19 cellular contexts compared by ENCODE assay signal in the genomic region with DNA sequence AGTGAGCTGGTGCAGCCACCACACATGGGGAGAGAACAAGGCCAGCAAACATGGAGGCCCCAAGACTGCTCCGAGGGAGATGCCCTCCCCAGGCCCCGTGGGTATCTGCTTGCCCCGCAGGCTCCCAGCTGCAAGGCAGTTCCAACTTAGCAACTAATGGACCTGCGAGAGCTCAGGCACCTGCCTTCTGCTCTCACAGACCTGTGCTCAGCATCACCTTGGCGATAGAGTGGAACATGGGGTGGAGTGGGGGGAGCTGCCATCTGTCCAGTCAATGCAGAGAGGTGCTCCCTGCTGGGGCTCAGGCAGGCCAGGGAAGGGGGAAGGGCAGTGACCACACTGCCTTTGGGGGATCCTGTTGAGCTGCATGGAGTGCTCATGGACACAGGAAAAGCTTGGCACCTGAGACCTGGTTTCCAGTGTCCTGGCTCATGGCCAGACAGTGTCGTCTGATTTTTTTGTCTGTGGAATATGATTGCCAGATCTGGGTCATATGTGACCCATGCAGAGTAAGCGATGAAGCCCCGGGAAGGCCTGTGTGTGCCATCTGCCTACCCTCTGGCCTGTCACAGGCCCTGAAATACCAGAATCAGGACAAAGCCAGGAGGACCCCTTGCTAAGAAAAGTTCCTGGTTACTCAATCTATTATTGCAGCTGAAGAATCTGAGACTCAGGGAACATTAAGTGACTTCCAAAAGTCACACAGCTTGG. TPM values are rescaled to one million over a fixed set of nuclear protein-coding genes. Genes with fewer than 3 reads are reported as not detected.
A peak's percentile ranks its signal among the peaks of the same experiment; 100 is the strongest.
DNase-seq lines count a peak whose midpoint lies in the region; ATAC-seq and TF ChIP-seq lines count a peak whose summit lies in the region.
"Had no signal": no experiment of that assay in that cellular context is flagged by ENCODE, and none has a peak within 500 bp of the region (broad histone marks: within the 10 kb centered on the region; RNA-seq: fewer than 3 reads in every experiment).

No MANE protein-coding gene starts in this region.

- peaks cover 8% of the 10 kb centered on the region for H3K4me1 ChIP-seq in Caco-2
- H3K4me1 ChIP-seq: A549, uterus had no signal

- H3K4me3 Mint-ChIP-seq in stimulated activated effector memory CD8-positive, alpha-beta T cell treated with anti-CD3 and anti-CD28 coated beads, Interleukin-12 subunit alpha, Interleukin-12 subunit beta, amount 100 ng/mL, for 72 hours, result no peak overlapping the region
- H3K4me3 Mint-ChIP-seq in Caco-2 (ENCODE audit: unreplicated experiment), result no peak overlapping the region
- H3K4me3 Mint-ChIP-seq: activated CD4-positive, alpha-beta T cell treated with anti-CD3 and anti-CD28 coated beads for 36 hours; CD14-positive monocyte had no signal

- no peaks in the 10 kb centered on the region for H3K9me3 Mint-ChIP-seq in stimulated activated effector memory CD8-positive, alpha-beta T cell treated with anti-CD3 and anti-CD28 coated beads, Interleukin-12 subunit alpha, Interleukin-12 subunit beta, amount 100 ng/mL, for 72 hours
- no peaks in the 10 kb centered on the region for H3K9me3 Mint-ChIP-seq in Caco-2 (ENCODE audit: unreplicated experiment)
- H3K9me3 Mint-ChIP-seq: CD14-positive monocyte had no signal

- no peaks in the 10 kb centered on the region for H3K36me3 Mint-ChIP-seq in stimulated activated effector memory CD8-positive, alpha-beta T cell treated with anti-CD3 and anti-CD28 coated beads, Interleukin-12 subunit alpha, Interleukin-12 subunit beta, amount 100 ng/mL, for 72 hours
- no peaks in the 10 kb centered on the region for H3K36me3 Mint-ChIP-seq in Caco-2 (ENCODE audit: insufficient read depth, unreplicated experiment)
- H3K36me3 Mint-ChIP-seq: CD14-positive monocyte had no signal

- CTCF ChIA-PET in Caco-2 (lab: Charles Lee), result no interaction called here

- H3K27me3 Mint-ChIP-seq in Caco-2 (ENCODE audit: insufficient read depth, unreplicated experiment), result no peaks in the 10 kb centered on the region

- intact Hi-C loops in Caco-2 (cut with micrococcal nuclease; ENCODE audit: unreplicated experiment), result no loop called here

- H3K9me3 ChIP-seq in Caco-2, result no peaks in the 10 kb centered on the region
- H3K9me3 ChIP-seq: A549, uterus had no signal

- no peak for TF ChIP-seq CTCF in Caco-2 (IDR thresholded peaks at IDR 0.05; ENCODE audit: insufficient read depth in 1 of 2, low read depth in 1 of 2, low read length in 1 of 2, severe bottlenecking in 1 of 2, unreplicated experiment in 1 of 2)

- no peaks in the 10 kb centered on the region for H3K36me3 ChIP-seq in Caco-2 (ENCODE audit: control insufficient read depth, insufficient read depth, low read length)
- H3K36me3 ChIP-seq: uterus had no signal

- no TSS peak for BruUV-seq in Caco-2 (replicated peaks; lab: Mats Ljungman, UMichigan)

- no peaks in the 10 kb centered on the region for H3K27me3 ChIP-seq in Caco-2 (replicated peaks; ENCODE audit: control insufficient read depth, insufficient read depth, low read length)
- H3K27me3 ChIP-seq: uterus had no signal

- H3K4me1 Mint-ChIP-seq in stimulated activated effector memory CD8-positive, alpha-beta T cell treated with anti-CD3 and anti-CD28 coated beads, Interleukin-12 subunit alpha, Interleukin-12 subunit beta, amount 100 ng/mL, for 72 hours, result peaks cover 5% of the 10 kb centered on the region
- H3K4me1 Mint-ChIP-seq in Caco-2 (ENCODE audit: low read depth, unreplicated experiment), result peaks cover 16% of the 10 kb centered on the region
- H3K4me1 Mint-ChIP-seq: activated CD4-positive, alpha-beta T cell treated with anti-CD3 and anti-CD28 coated beads for 36 hours had no signal

- ATAC-seq in HG02970 (IDR thresholded peaks at IDR 0.05; ENCODE audit: low FRiP score, unreplicated experiment), result no peak
- ATAC-seq in stimulated activated effector memory CD8-positive, alpha-beta T cell treated with anti-CD3 and anti-CD28 coated beads, Interleukin-12 subunit alpha, Interleukin-12 subunit beta, amount 100 ng/mL, for 72 hours, result no peak
- ATAC-seq: A549; activated CD4-positive, alpha-beta T cell treated with anti-CD3 and anti-CD28 coated beads for 36 hours; PC-3 had no signal

- DNase-seq in NCI-H1694 (lab: John Stamatoyannopoulos, UW) (peak; percentile 12), NCI-H1694 treated with DMSO at 0.1 percent for 48 hours (lab: John Stamatoyannopoulos, UW) (no peak), COR-L47 (lab: John Stamatoyannopoulos, UW) (peak; percentile 31), NCI-H2171 treated with DMSO at 0.1 percent for 48 hours (lab: John Stamatoyannopoulos, UW) (peak; percentile 79), iPS-NIHi7 (ENCODE audit: extremely low spot score) (peak; percentile 4), Caco-2 (no peak)
- no peak for DNase-seq in stimulated activated effector memory CD8-positive, alpha-beta T cell treated with anti-CD3 and anti-CD28 coated beads, Interleukin-12 subunit alpha, Interleukin-12 subunit beta, amount 100 ng/mL, for 72 hours (ENCODE audit: low spot score in 2 of 2)
- DNase-seq: activated CD4-positive, alpha-beta T cell treated with anti-CD3 and anti-CD28 coated beads for 36 hours; activated naive CD4-positive, alpha-beta T cell treated with anti-CD3 and anti-CD28 coated beads, Interleukin-2, amount 50 U/mL, for 16 hours; EL; hippocampal formation; NCI-H446 treated with DMSO at 0.1 percent for 48 hours; occipital lobe; PC-3; uterus had no signal

- POLR2A ChIA-PET in Caco-2 (lab: Charles Lee), result no interaction called here

- H3K27ac Mint-ChIP-seq in stimulated activated effector memory CD8-positive, alpha-beta T cell treated with anti-CD3 and anti-CD28 coated beads, Interleukin-12 subunit alpha, Interleukin-12 subunit beta, amount 100 ng/mL, for 72 hours, result no peak overlapping the region
- H3K27ac Mint-ChIP-seq in Caco-2 (ENCODE audit: unreplicated experiment), result no peak overlapping the region
- H3K27ac Mint-ChIP-seq: activated CD4-positive, alpha-beta T cell treated with anti-CD3 and anti-CD28 coated beads for 36 hours; CD14-positive monocyte had no signal

- no peak overlapping the region for H3K4me3 ChIP-seq in Caco-2 (ENCODE audit: low read depth, low read length)
- H3K4me3 ChIP-seq: A549, uterus had no signal

RNA-seq across cellular contexts. Expression of a gene that starts 39.9 kb away (rescaled TPM):
- total RNA-seq in Caco-2 (2022), result 19.8 and 24.4 TPM in 2 replicates
- total RNA-seq: MCF 10A had no signal

Comparison
In these comparisons a context has a peak if more than half of its experiments do, and no peak if none do; other contexts are left out.
1. DNase-seq: peak in NCI-H1694 (single experiment), COR-L47 (single experiment), NCI-H2171 treated with DMSO at 0.1 percent for 48 hours (single experiment) and iPS-NIHi7 (single experiment); none in NCI-H1694 treated with DMSO at 0.1 percent for 48 hours (single experiment), stimulated activated effector memory CD8-positive, alpha-beta T cell treated with anti-CD3 and anti-CD28 coated beads, Interleukin-12 subunit alpha, Interleukin-12 subunit beta, amount 100 ng/mL, for 72 hours (0 of 2) and Caco-2 (0 of 2).